Comparison of ENCODE assay signal across 8 cellular contexts in genomic region chr16:11345040-11345862, GRCh38.
DNase-seq lines count a peak whose midpoint lies in the region; ATAC-seq lines count a peak whose summit lies in the region.

RMI2 (plus strand) TSS chr16:11345459; CDS start chr16:11345472, 13 bp downstream.

- DNase-seq in C1 segment of cervical spinal cord (lab: John Stamatoyannopoulos, UW) (peak; percentile 49 to 91 (median 84)), NCI-H526 treated with DMSO at 0.1 percent for 48 hours (lab: John Stamatoyannopoulos, UW) (peak; percentile 91), dedifferentiated amniotic fluid mesenchymal stem cell (ENCODE audit: extremely low spot score) (peak; percentile 96), left kidney (ENCODE audit: low read depth, low spot score) (peak; percentile 99)
- peak; percentile 98 for DNase-seq in activated CD4-positive, alpha-beta T cell treated with anti-CD3 and anti-CD28 coated beads for 48 hours
- DNase-seq in stimulated activated CD4-positive, alpha-beta T cell treated with anti-CD3 and anti-CD28 coated beads, Interleukin-2, amount 100 ng/mL, for 24 hours = peak; percentile 98

- ATAC-seq in GM19351 (IDR thresholded peaks at IDR 0.05; ENCODE audit: unreplicated experiment) (peak; percentile 98), HG03520 (IDR thresholded peaks at IDR 0.05; ENCODE audit: unreplicated experiment) (peak; percentile 97)

Comparison
In these comparisons a context has a peak if more than half of its experiments do, and no peak if none do; other contexts are left out.
1. Peak in every context shown above with its lines: DNase-seq and ATAC-seq.